Comparison of ENCODE assay signal across 1 cellular context in genomic region chr10:103713676-103714075, GRCh38.
TF ChIP-seq lines count a peak whose summit lies in the region.

No MANE protein-coding gene starts in this region.

TF ChIP-seq in GM23338, 12 proteins besides CTCF, POLR2A, EP300 and RAD21 (continued from another document):
- TF ChIP-seq ZNF462 (CRISPR knock-in tag; IDR thresholded peaks at IDR 0.05), result no peak
- TF ChIP-seq EZH2 (IDR thresholded peaks at IDR 0.05; ENCODE audit: low read depth, unreplicated experiment), result no peak
- no peak for TF ChIP-seq ETS1 (IDR thresholded peaks at IDR 0.05)
- TF ChIP-seq CREB1 (CRISPR knock-in tag; IDR thresholded peaks at IDR 0.05; ENCODE audit: low read depth), result no peak
- no peak for TF ChIP-seq NANOG (IDR thresholded peaks at IDR 0.05; ENCODE audit: borderline replicate concordance)
- TF ChIP-seq REST (IDR thresholded peaks at IDR 0.05; ENCODE audit: unreplicated experiment), result no peak
- TF ChIP-seq JUNB (IDR thresholded peaks at IDR 0.05; ENCODE audit: unreplicated experiment), result no peak
- TF ChIP-seq POLR2AphosphoS5 (IDR thresholded peaks at IDR 0.05; ENCODE audit: low read depth), result no peak
- TF ChIP-seq ZNF331 (CRISPR knock-in tag; IDR thresholded peaks at IDR 0.05; ENCODE audit: low read depth), result no peak
- TF ChIP-seq ZNF114 (CRISPR knock-in tag; IDR thresholded peaks at IDR 0.05), result no peak
TF ChIP-seq in GM23338: peak in this region for 0.
